21 cellular contexts compared by ENCODE assay signal in genomic region chr11:104614117-104614716, GRCh38.
"Had no signal": no experiment of that assay in that cellular context is flagged by ENCODE, and none has a peak within 500 bp of the region (broad histone marks: within the 10 kb centered on the region; RNA-seq: fewer than 3 reads in every experiment).

No MANE protein-coding gene starts in this region.

- ATAC-seq: gastrocnemius medialis; left ventricle myocardium superior; lower lobe of right lung; sciatic nerve; stimulated activated naive CD8-positive, alpha-beta T cell treated with anti-CD3 and anti-CD28 coated beads, Interleukin-15, Interleukin-2, amounts not matched to agents 100 U/mL and 50 U/mL, for 24 hours had no signal

- H3K27ac Mint-ChIP-seq: nephron, neural progenitor cell, type B pancreatic cell had no signal

- H3K4me3 Mint-ChIP-seq: nephron, neural progenitor cell, type B pancreatic cell had no signal

- DNase-seq: dorsolateral prefrontal cortex; effector CD4-positive, alpha-beta T cell; gastrocnemius medialis; head of caudate nucleus; left ventricle myocardium superior; lower lobe of right lung; stimulated activated CD4-positive, alpha-beta T cell treated with anti-CD3 and anti-CD28 coated beads, Interleukin-12 subunit alpha, Interleukin-12 subunit beta, amount 100 ng/mL, for 4 hours; stimulated activated CD4-positive, alpha-beta T cell treated with anti-CD3 and anti-CD28 coated beads, Interleukin-1b, Interleukin-23, amount 100 ng/mL, for 48 hours; stimulated activated CD4-positive, alpha-beta T cell treated with anti-CD3 and anti-CD28 coated beads, Interleukin-4, amount 100 ng/mL, for 1 hour; stimulated activated CD8-positive, alpha-beta memory T cell treated with anti-CD3 and anti-CD28 coated beads, Interleukin-4, amount 100 ng/mL, for 48 hours; stimulated activated naive CD8-positive, alpha-beta T cell treated with anti-CD3 and anti-CD28 coated beads, Interleukin-15, Interleukin-2, amounts not matched to agents 100 U/mL and 50 U/mL, for 24 hours; substantia nigra; testis; tibial artery had no signal

- H3K36me3 Mint-ChIP-seq: neural progenitor cell, type B pancreatic cell had no signal

- H3K4me3 ChIP-seq: dorsolateral prefrontal cortex, gastrocnemius medialis, lower lobe of right lung, neural progenitor cell, prostate gland, right atrium auricular region, smooth muscle cell, testis, tibial artery had no signal

- H3K9me3 ChIP-seq: gastrocnemius medialis, lower lobe of right lung, prostate gland, right atrium auricular region, testis, tibial artery had no signal

- H3K27ac ChIP-seq: dorsolateral prefrontal cortex, gastrocnemius medialis, lower lobe of right lung, neural progenitor cell, prostate gland, right atrium auricular region, testis, tibial artery had no signal

- H3K27me3 Mint-ChIP-seq: type B pancreatic cell had no signal

- H3K27me3 ChIP-seq: dorsolateral prefrontal cortex, gastrocnemius medialis, neural progenitor cell, right atrium auricular region, testis, tibial artery had no signal

- H3K36me3 ChIP-seq: gastrocnemius medialis, lower lobe of right lung, neural progenitor cell, prostate gland, right atrium auricular region, tibial artery had no signal
